Comparison of ENCODE assay signal across 1 cellular context in the genomic region with DNA sequence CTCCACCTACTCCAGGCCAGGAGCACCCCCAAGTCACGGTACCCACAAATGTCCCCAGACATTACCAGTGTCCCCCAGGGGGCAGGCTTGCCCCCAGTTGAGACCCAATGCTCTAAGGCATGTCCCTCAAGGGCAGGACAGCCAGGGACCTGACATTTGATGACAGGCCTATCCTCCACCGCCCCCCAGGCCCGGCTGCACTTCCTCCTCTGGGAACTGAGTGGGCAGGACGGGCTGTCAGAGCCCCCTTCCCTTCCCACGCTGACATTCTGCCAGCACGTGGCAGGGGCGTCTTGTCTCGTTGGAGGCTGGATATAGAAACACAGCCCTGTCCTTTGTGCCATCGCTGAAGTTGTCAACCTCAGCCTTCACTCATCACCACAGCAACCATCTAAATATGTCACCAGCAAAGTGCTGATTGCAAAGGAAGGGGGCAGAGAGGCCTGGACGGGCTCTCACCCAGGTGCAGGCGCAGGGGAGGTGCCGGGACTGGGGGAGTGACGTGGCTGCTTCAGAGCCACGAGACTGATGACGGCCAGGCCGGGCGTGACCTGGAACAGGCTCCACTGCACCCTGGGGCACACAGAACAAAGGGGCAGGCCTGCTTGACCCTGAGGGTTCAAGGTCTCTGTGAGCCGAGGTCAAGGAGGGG.
TF ChIP-seq lines count a peak whose summit lies in the region.

No MANE protein-coding gene starts in this region.

TF ChIP-seq in GM23338, 12 proteins besides CTCF, POLR2A, EP300 and RAD21:
- TF ChIP-seq EZH2phosphoT487 (IDR thresholded peaks at IDR 0.05; ENCODE audit: unreplicated experiment) (no peak), ETS1 (IDR thresholded peaks at IDR 0.05) (no peak), NANOG (IDR thresholded peaks at IDR 0.05; ENCODE audit: borderline replicate concordance) (no peak), JUNB (IDR thresholded peaks at IDR 0.05; ENCODE audit: unreplicated experiment) (no peak), POLR2AphosphoS5 (IDR thresholded peaks at IDR 0.05; ENCODE audit: low read depth) (no peak), REST (IDR thresholded peaks at IDR 0.05; ENCODE audit: unreplicated experiment) (no peak), ZNF331 (CRISPR knock-in tag; IDR thresholded peaks at IDR 0.05; ENCODE audit: low read depth) (no peak), CREB1 (CRISPR knock-in tag; IDR thresholded peaks at IDR 0.05; ENCODE audit: low read depth) (no peak), STAT1 (IDR thresholded peaks at IDR 0.05; ENCODE audit: unreplicated experiment) (no peak), EZH2 (IDR thresholded peaks at IDR 0.05; ENCODE audit: low read depth, unreplicated experiment) (no peak), ZNF114 (CRISPR knock-in tag; IDR thresholded peaks at IDR 0.05) (no peak)
- TF ChIP-seq, protein P1, sequence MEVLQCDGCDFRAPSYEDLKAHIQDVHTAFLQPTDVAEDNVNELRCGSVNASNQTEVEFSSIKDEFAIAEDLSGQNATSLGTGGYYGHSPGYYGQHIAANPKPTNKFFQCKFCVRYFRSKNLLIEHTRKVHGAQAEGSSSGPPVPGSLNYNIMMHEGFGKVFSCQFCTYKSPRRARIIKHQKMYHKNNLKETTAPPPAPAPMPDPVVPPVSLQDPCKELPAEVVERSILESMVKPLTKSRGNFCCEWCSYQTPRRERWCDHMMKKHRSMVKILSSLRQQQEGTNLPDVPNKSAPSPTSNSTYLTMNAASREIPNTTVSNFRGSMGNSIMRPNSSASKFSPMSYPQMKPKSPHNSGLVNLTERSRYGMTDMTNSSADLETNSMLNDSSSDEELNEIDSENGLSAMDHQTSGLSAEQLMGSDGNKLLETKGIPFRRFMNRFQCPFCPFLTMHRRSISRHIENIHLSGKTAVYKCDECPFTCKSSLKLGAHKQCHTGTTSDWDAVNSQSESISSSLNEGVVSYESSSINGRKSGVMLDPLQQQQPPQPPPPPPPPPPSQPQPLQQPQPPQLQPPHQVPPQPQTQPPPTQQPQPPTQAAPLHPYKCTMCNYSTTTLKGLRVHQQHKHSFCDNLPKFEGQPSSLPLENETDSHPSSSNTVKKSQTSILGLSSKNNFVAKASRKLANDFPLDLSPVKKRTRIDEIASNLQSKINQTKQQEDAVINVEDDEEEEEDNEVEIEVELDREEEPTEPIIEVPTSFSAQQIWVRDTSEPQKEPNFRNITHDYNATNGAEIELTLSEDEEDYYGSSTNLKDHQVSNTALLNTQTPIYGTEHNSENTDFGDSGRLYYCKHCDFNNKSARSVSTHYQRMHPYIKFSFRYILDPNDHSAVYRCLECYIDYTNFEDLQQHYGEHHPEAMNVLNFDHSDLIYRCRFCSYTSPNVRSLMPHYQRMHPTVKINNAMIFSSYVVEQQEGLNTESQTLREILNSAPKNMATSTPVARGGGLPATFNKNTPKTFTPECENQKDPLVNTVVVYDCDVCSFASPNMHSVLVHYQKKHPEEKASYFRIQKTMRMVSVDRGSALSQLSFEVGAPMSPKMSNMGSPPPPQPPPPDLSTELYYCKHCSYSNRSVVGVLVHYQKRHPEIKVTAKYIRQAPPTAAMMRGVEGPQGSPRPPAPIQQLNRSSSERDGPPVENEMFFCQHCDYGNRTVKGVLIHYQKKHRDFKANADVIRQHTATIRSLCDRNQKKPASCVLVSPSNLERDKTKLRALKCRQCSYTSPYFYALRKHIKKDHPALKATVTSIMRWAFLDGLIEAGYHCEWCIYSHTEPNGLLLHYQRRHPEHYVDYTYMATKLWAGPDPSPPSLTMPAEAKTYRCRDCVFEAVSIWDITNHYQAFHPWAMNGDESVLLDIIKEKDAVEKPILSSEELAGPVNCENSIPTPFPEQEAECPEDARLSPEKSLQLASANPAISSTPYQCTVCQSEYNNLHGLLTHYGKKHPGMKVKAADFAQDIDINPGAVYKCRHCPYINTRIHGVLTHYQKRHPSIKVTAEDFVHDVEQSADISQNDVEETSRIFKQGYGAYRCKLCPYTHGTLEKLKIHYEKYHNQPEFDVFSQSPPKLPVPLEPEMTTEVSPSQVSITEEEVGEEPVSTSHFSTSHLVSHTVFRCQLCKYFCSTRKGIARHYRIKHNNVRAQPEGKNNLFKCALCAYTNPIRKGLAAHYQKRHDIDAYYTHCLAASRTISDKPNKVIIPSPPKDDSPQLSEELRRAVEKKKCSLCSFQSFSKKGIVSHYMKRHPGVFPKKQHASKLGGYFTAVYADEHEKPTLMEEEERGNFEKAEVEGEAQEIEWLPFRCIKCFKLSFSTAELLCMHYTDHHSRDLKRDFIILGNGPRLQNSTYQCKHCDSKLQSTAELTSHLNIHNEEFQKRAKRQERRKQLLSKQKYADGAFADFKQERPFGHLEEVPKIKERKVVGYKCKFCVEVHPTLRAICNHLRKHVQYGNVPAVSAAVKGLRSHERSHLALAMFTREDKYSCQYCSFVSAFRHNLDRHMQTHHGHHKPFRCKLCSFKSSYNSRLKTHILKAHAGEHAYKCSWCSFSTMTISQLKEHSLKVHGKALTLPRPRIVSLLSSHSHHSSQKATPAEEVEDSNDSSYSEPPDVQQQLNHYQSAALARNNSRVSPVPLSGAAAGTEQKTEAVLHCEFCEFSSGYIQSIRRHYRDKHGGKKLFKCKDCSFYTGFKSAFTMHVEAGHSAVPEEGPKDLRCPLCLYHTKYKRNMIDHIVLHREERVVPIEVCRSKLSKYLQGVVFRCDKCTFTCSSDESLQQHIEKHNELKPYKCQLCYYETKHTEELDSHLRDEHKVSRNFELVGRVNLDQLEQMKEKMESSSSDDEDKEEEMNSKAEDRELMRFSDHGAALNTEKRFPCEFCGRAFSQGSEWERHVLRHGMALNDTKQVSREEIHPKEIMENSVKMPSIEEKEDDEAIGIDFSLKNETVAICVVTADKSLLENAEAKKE (CRISPR knock-in tag; IDR thresholded peaks at IDR 0.05) = no peak
